13 cellular contexts compared by ENCODE assay signal in genomic region chr2:174599310-174599941, GRCh38. TPM values are rescaled to one million over a fixed set of nuclear protein-coding genes. Genes with fewer than 3 reads are reported as not detected.
DNase-seq lines count a peak whose midpoint lies in the region; ATAC-seq, FAIRE-seq and TF ChIP-seq lines count a peak whose summit lies in the region.
"Had no signal": no experiment of that assay in that cellular context is flagged by ENCODE, and none has a peak within 500 bp of the region (broad histone marks: within the 10 kb centered on the region; RNA-seq: fewer than 3 reads in every experiment).

No MANE protein-coding gene starts in this region.

- H3K27ac ChIP-seq in right lobe of liver (peak overlapping the region in 2 of 3 donors; percentile 32 to 46), transverse colon (peak overlapping the region; percentile 43 to 84 (median 70)), pancreas (peak overlapping the region in 2 of 4 donors; percentile 18 to 50)

- intact Hi-C loops in right lobe of liver (cut with DNase I): no loop called here
- intact Hi-C loops in transverse colon (cut with DNase I; ENCODE audit: low total_unique reads): no loop called here
- intact Hi-C loops in pancreas (cut with DNase I): no loop called here

- DNase-seq in activated naive CD4-positive, alpha-beta T cell treated with anti-CD3 and anti-CD28 coated beads, Interleukin-2, amount 50 U/mL, for 16 hours: no peak
- DNase-seq in T-helper 17 cell (no peak), right lobe of liver (no peak), transverse colon (no peak), pancreas (no peak), NCI-H2029 treated with DMSO at 0.1 percent for 48 hours (lab: John Stamatoyannopoulos, UW) (no peak)
- DNase-seq: foreskin melanocyte; NCI-H2081 treated with DMSO at 0.1 percent for 48 hours; stimulated activated naive CD4-positive, alpha-beta T cell treated with Interleukin-2 at 50 U/mL for 16 hours; T1000 had no signal

- ATAC-seq in T-helper 17 cell (no peak), right lobe of liver (no peak), GM19023 (IDR thresholded peaks at IDR 0.05; ENCODE audit: unreplicated experiment) (no peak), pancreas (no peak)

- peaks cover 78% of the 10 kb centered on the region for H3K4me1 Mint-ChIP-seq in activated naive CD4-positive, alpha-beta T cell treated with anti-CD3 and anti-CD28 coated beads, Interleukin-2, amount 50 U/mL, for 24 hours
- H3K4me1 Mint-ChIP-seq in T-helper 17 cell: peaks cover 61% of the 10 kb centered on the region

- peak overlapping the region; percentile 92 for H3K4me3 Mint-ChIP-seq in activated naive CD4-positive, alpha-beta T cell treated with anti-CD3 and anti-CD28 coated beads, Interleukin-2, amount 50 U/mL, for 24 hours
- peak overlapping the region; percentile 85 for H3K4me3 Mint-ChIP-seq in T-helper 17 cell

- no peak for FAIRE-seq in pancreas (lab: Jason Lieb, UNC)
- FAIRE-seq: colon had no signal

- TF ChIP-seq CTCF in right lobe of liver (IDR thresholded peaks at IDR 0.05) (no peak), transverse colon (IDR thresholded peaks at IDR 0.05) (no peak), pancreas (IDR thresholded peaks at IDR 0.05) (no peak)

- H3K4me3 ChIP-seq in right lobe of liver (no peak overlapping the region), transverse colon (no peak overlapping the region), pancreas (no peak overlapping the region)

- no peaks in the 10 kb centered on the region for H3K9me3 Mint-ChIP-seq in activated naive CD4-positive, alpha-beta T cell treated with anti-CD3 and anti-CD28 coated beads, Interleukin-2, amount 50 U/mL, for 24 hours

- H3K27me3 Mint-ChIP-seq in activated naive CD4-positive, alpha-beta T cell treated with anti-CD3 and anti-CD28 coated beads, Interleukin-2, amount 50 U/mL, for 24 hours: no peaks in the 10 kb centered on the region
- H3K27me3 Mint-ChIP-seq in T-helper 17 cell: no peaks in the 10 kb centered on the region

- in situ Hi-C loops in transverse colon (cut with MboI; ENCODE audit: low pct_ligation_motif_present in 1 of 4, low pct_unique_long_range_greater_than_20kb in 1 of 4, low sequenced_read_pairs in 3 of 4): loop anchor here in 1 of 4 donors (25.0 kb wide), 1 partner anchor 88 kb away; no protein-coding TSS in a partner anchor

- H3K9me3 ChIP-seq in T-helper 17 cell (ENCODE audit: control insufficient read depth, low read length, poor library complexity, severe bottlenecking) (no peaks in the 10 kb centered on the region), right lobe of liver (no peaks in the 10 kb centered on the region), transverse colon (no peaks in the 10 kb centered on the region), pancreas (no peaks in the 10 kb centered on the region)

- no peak for TF ChIP-seq EP300 in transverse colon (IDR thresholded peaks at IDR 0.05; ENCODE audit: low read depth)

- H3K36me3 ChIP-seq in right lobe of liver (no peaks in the 10 kb centered on the region), transverse colon (no peaks in the 10 kb centered on the region), pancreas (no peaks in the 10 kb centered on the region)

- H3K4me1 ChIP-seq in right lobe of liver (no peaks in the 10 kb centered on the region), transverse colon (peaks cover 5 to 39% (median 8%) of the 10 kb centered on the region in 4 donors), pancreas (no peaks in the 10 kb centered on the region)

- 52% methylated on average over 5 of the region's 7 CpGs for WGBS in right lobe of liver (ENCODE audit: insufficient coverage, low coverage, low lambda C conversion rate, missing lambda C conversion rate)
- WGBS in transverse colon (ENCODE audit: low coverage in 1 of 2), 2 donors: 81 to 84% methylated on average over 2 to 6 of the region's 7 CpGs
- WGBS in pancreas, 2 donors: 92 to 98% methylated on average over 7 of the region's 7 CpGs

- H3K36me3 Mint-ChIP-seq in activated naive CD4-positive, alpha-beta T cell treated with anti-CD3 and anti-CD28 coated beads, Interleukin-2, amount 50 U/mL, for 24 hours: peaks cover 7% of the 10 kb centered on the region
- H3K36me3 Mint-ChIP-seq in T-helper 17 cell (ENCODE audit: low read depth): peaks cover 10% of the 10 kb centered on the region

- H3K27me3 ChIP-seq in right lobe of liver (no peaks in the 10 kb centered on the region), transverse colon (no peaks in the 10 kb centered on the region), pancreas (no peaks in the 10 kb centered on the region)

- peak overlapping the region; percentile 99 for H3K27ac Mint-ChIP-seq in activated naive CD4-positive, alpha-beta T cell treated with anti-CD3 and anti-CD28 coated beads, Interleukin-2, amount 50 U/mL, for 24 hours
- H3K27ac Mint-ChIP-seq in T-helper 17 cell: peak overlapping the region; percentile 93

- TF ChIP-seq POLR2A in right lobe of liver (IDR thresholded peaks at IDR 0.05) (no peak), transverse colon (IDR thresholded peaks at IDR 0.05) (no peak)

RNA-seq across cellular contexts. Expression of gene WIPF1, which starts 1.8 kb away (rescaled TPM):
- total RNA-seq in T-helper 17 cell: 100 to 1,000 TPM; 368 to 424 TPM
- 10 to 100 TPM in 1 of 6 experiments, 1 to 10 TPM in 5; 5.0 to 15.3 (median 7.1) TPM for total RNA-seq in right lobe of liver
- 10 to 100 TPM in 3 of 4 donors, 1 to 10 TPM in 1; 8.5 to 32.6 (median 16.1) TPM for total RNA-seq in transverse colon
- 10 to 100 TPM in 3 of 6 donors, 1 to 10 TPM in 3; 5.2 to 26.8 (median 9.0) TPM for total RNA-seq in pancreas
- polyA plus RNA-seq in pancreas: 1 to 10 TPM; 4.7 to 6.2 TPM

Comparison
In these comparisons a context has a peak if more than half of its experiments do, and no peak if none do; other contexts are left out.
1. RNA of gene WIPF1, which starts 1.8 kb away (total RNA-seq): 368 to 424 TPM in T-helper 17 cell; 8.5 to 32.6 TPM in transverse colon, 5.2 to 26.8 TPM in pancreas and 5.0 to 15.3 TPM in right lobe of liver; every median in the first group is over 10 times any median in the second.